Comparison of ENCODE assay signal across 1 cellular context in genomic region chr10:1369665-1370064, GRCh38.
TF ChIP-seq lines count a peak whose summit lies in the region.

No MANE protein-coding gene starts in this region.

TF ChIP-seq in SK-N-SH, 30 proteins besides CTCF, POLR2A, EP300 and RAD21 (continued from another document):
- TF ChIP-seq REST (IDR thresholded peaks at IDR 0.05; ENCODE audit: low read depth, low read length) (no peak), TAF1 (IDR thresholded peaks at IDR 0.05; ENCODE audit: borderline replicate concordance, low read depth, low read length) (no peak)
